Comparison of ENCODE assay signal across 15 cellular contexts in genomic region chr9:99582768-99583167, GRCh38.
"Had no signal": no experiment of that assay in that cellular context is flagged by ENCODE, and none has a peak within 500 bp of the region (broad histone marks: within the 10 kb centered on the region; RNA-seq: fewer than 3 reads in every experiment).

No MANE protein-coding gene starts in this region.

- H3K4me1 Mint-ChIP-seq: activated CD4-positive, alpha-beta T cell treated with anti-CD3 and anti-CD28 coated beads, Interleukin-2, amount 10 ng/mL, durations not matched to agents 24 days and 14 days; activated T-helper 17 cell treated with anti-CD3 and anti-CD28 coated beads, Interleukin-2, amount 50 U/mL, for 72 hours; nephron progenitor cell; WTC11 had no signal

- ATAC-seq: activated T-helper 17 cell treated with anti-CD3 and anti-CD28 coated beads, Interleukin-2, amount 50 U/mL, for 72 hours; gastrocnemius medialis; heart right ventricle; sciatic nerve; WTC11 had no signal

- H3K27ac Mint-ChIP-seq: activated CD4-positive, alpha-beta T cell treated with anti-CD3 and anti-CD28 coated beads, Interleukin-2, amount 10 ng/mL, durations not matched to agents 24 days and 14 days; activated naive CD4-positive, alpha-beta T cell treated with anti-CD3 and anti-CD28 coated beads for 36 hours; activated T-helper 17 cell treated with anti-CD3 and anti-CD28 coated beads, Interleukin-2, amount 50 U/mL, for 72 hours; nephron progenitor cell; WTC11 had no signal

- DNase-seq: activated CD4-positive, alpha-beta T cell treated with anti-CD3 and anti-CD28 coated beads, Interleukin-2, amount 10 ng/mL, durations not matched to agents 24 days and 14 days; activated CD8-positive, alpha-beta memory T cell treated with anti-CD3 and anti-CD28 coated beads for 24 hours; activated naive CD4-positive, alpha-beta T cell treated with anti-CD3 and anti-CD28 coated beads for 36 hours; activated T-cell treated with anti-CD3 and anti-CD28 coated beads for 4 hours; gastrocnemius medialis; heart right ventricle; mammary epithelial cell; nephron progenitor cell; spleen; stimulated activated CD4-positive, alpha-beta T cell treated with anti-CD3 and anti-CD28 coated beads, Interleukin-1b, Interleukin-23, amount 100 ng/mL, for 48 hours; stimulated activated naive CD4-positive, alpha-beta T cell; upper lobe of left lung had no signal

- H3K9me3 Mint-ChIP-seq: activated CD4-positive, alpha-beta T cell treated with anti-CD3 and anti-CD28 coated beads, Interleukin-2, amount 10 ng/mL, durations not matched to agents 24 days and 14 days; activated naive CD4-positive, alpha-beta T cell treated with anti-CD3 and anti-CD28 coated beads for 36 hours; activated T-helper 17 cell treated with anti-CD3 and anti-CD28 coated beads, Interleukin-2, amount 50 U/mL, for 72 hours had no signal

- H3K4me3 Mint-ChIP-seq: activated CD4-positive, alpha-beta T cell treated with anti-CD3 and anti-CD28 coated beads, Interleukin-2, amount 10 ng/mL, durations not matched to agents 24 days and 14 days; activated naive CD4-positive, alpha-beta T cell treated with anti-CD3 and anti-CD28 coated beads for 36 hours; activated T-helper 17 cell treated with anti-CD3 and anti-CD28 coated beads, Interleukin-2, amount 50 U/mL, for 72 hours; nephron progenitor cell; WTC11 had no signal
